Comparison of ENCODE assay signal across 1 cellular context in the genomic region with DNA sequence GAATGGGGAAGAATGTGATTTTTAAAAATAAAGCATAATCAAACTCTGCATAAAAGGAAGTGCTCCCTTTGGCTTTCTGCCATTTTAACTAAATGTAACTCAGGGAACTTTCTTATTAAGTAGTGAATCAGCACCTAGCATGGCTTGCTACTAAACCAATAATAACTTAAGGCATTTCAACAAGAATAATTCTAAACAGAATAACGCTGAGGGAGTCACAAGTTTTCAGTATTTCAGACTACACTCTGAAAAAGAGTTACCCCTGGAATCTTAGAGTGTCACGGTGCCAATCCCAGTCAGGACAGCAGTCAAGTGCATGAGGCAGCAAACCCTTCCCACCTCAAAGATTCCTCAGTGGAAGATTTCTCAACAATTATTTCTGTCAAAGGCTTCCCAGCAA.
TF ChIP-seq lines count a peak whose summit lies in the region.

No MANE protein-coding gene starts in this region.

TF ChIP-seq in SK-N-SH treated with all-trans-retinoic acid at 6 μM for 48 hours, 23 proteins besides CTCF, POLR2A, EP300 and RAD21 (continued from another document):
- TF ChIP-seq, protein P1, sequence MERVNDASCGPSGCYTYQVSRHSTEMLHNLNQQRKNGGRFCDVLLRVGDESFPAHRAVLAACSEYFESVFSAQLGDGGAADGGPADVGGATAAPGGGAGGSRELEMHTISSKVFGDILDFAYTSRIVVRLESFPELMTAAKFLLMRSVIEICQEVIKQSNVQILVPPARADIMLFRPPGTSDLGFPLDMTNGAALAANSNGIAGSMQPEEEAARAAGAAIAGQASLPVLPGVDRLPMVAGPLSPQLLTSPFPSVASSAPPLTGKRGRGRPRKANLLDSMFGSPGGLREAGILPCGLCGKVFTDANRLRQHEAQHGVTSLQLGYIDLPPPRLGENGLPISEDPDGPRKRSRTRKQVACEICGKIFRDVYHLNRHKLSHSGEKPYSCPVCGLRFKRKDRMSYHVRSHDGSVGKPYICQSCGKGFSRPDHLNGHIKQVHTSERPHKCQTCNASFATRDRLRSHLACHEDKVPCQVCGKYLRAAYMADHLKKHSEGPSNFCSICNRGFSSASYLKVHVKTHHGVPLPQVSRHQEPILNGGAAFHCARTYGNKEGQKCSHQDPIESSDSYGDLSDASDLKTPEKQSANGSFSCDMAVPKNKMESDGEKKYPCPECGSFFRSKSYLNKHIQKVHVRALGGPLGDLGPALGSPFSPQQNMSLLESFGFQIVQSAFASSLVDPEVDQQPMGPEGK (CRISPR knock-in tag; IDR thresholded peaks at IDR 0.05; ENCODE audit: borderline replicate concordance) = no peak
TF ChIP-seq in SK-N-SH treated with all-trans-retinoic acid at 6 μM for 48 hours: peak in this region for 0.
